In the genomic region with DNA sequence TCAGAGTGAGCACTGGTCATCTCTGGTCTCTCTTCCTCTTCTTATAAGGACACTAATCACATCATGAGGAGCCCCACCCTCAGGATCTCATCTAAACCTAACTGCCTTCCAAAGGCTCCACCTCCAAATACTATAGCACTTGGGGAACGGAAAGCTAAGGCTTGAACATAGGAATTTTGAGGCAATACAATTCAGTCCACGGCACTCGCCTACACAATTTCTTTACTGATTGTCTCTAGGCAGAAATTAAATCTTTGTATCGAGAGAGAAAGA, we compare ENCODE assay signal across 18 cellular contexts.
"Had no signal": no experiment of that assay in that cellular context is flagged by ENCODE, and none has a peak within 500 bp of the region (broad histone marks: within the 10 kb centered on the region; RNA-seq: fewer than 3 reads in every experiment).

No MANE protein-coding gene starts in this region.

- DNase-seq: activated CD4-positive, alpha-beta T cell treated with anti-CD3 and anti-CD28 coated beads, Interleukin-2, amount 50 U/mL, for 4 hours; activated CD4-positive, CD25-positive, alpha-beta regulatory T cell treated with anti-CD3 and anti-CD28 coated beads, Interleukin-2, amount 50 U/mL, for 72 hours; activated gamma-delta T cell; cerebellar nuclear complex; cortex of kidney; head of caudate nucleus; kidney; stimulated activated CD4-positive, alpha-beta T cell treated with anti-CD3 and anti-CD28 coated beads, Interleukin-2, amount 100 ng/mL, for 48 hours; T1000; upper lobe of right lung had no signal

- H3K27ac Mint-ChIP-seq: activated naive CD4-positive, alpha-beta T cell treated with anti-CD3 and anti-CD28 coated beads, Interleukin-2, amount 50 U/mL, for 24 hours; neural progenitor cell had no signal

- ATAC-seq: left lobe of liver, upper lobe of right lung had no signal

- H3K4me3 Mint-ChIP-seq: activated naive CD4-positive, alpha-beta T cell treated with anti-CD3 and anti-CD28 coated beads, Interleukin-2, amount 50 U/mL, for 24 hours; mesothelial cell of epicardium; neural progenitor cell had no signal

- H3K36me3 ChIP-seq: neural progenitor cell, prostate gland, right atrium auricular region, thoracic aorta, upper lobe of right lung had no signal

- H2AFZ ChIP-seq: neural progenitor cell had no signal

- H3K4me2 ChIP-seq: neural progenitor cell had no signal

- H3K4me1 ChIP-seq: prostate gland had no signal

- H3K9ac ChIP-seq: neural progenitor cell had no signal

- H3K27me3 Mint-ChIP-seq: activated naive CD4-positive, alpha-beta T cell treated with anti-CD3 and anti-CD28 coated beads, Interleukin-2, amount 50 U/mL, for 24 hours had no signal

- H3K9me3 ChIP-seq: prostate gland, right atrium auricular region, thoracic aorta, upper lobe of right lung had no signal

- H3K9me3 Mint-ChIP-seq: activated naive CD4-positive, alpha-beta T cell treated with anti-CD3 and anti-CD28 coated beads, Interleukin-2, amount 50 U/mL, for 24 hours had no signal

- H3K4me3 ChIP-seq: lung, neural progenitor cell, prostate gland, right atrium auricular region, thoracic aorta, upper lobe of right lung had no signal

- H3K27me3 ChIP-seq: neural progenitor cell, right atrium auricular region, upper lobe of right lung had no signal

- H3K27ac ChIP-seq: neural progenitor cell, prostate gland, right atrium auricular region, thoracic aorta, upper lobe of right lung had no signal
